In the genomic region with DNA sequence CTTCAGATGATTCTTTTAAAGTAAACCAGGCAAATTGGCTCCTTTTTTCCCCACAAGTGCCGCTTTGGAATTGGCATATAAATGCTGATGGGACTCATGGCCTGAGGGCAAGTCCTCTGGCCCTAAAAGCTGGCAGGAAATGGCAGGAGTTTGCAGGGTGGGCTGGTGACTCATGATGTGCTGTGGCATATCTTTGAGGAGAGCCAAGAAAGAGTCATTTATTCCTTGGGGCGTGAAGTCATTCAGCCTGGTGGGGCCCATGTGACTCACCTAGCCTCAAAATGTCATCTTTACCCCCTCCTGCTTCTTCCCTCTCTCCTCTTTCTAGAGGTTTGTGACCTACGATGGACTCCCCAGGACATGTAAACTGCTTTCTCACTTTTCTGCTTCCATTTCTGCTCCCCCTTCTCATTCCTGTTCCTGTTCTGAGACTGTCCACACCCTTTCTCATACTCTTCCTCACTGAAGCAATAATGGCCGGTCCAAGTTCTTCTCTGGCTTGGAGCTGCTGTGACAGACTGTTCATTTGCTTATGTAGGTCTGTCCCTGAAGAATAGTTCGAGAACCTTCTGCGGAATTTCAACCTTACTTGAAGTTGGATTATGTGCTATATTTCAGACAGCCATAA, we compare ENCODE assay signal across 1 cellular context.
TF ChIP-seq lines count a peak whose summit lies in the region.

No MANE protein-coding gene starts in this region.

TF ChIP-seq in WTC11, 78 proteins besides CTCF, POLR2A, EP300 and RAD21 (continued from another document):
- TF ChIP-seq, protein P1, sequence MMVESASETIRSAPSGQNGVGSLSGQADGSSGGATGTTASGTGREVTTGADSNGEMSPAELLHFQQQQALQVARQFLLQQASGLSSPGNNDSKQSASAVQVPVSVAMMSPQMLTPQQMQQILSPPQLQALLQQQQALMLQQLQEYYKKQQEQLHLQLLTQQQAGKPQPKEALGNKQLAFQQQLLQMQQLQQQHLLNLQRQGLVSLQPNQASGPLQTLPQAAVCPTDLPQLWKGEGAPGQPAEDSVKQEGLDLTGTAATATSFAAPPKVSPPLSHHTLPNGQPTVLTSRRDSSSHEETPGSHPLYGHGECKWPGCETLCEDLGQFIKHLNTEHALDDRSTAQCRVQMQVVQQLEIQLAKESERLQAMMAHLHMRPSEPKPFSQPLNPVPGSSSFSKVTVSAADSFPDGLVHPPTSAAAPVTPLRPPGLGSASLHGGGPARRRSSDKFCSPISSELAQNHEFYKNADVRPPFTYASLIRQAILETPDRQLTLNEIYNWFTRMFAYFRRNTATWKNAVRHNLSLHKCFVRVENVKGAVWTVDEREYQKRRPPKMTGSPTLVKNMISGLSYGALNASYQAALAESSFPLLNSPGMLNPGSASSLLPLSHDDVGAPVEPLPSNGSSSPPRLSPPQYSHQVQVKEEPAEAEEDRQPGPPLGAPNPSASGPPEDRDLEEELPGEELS (CRISPR knock-in tag; IDR thresholded peaks at IDR 0.05), result no peak
- TF ChIP-seq, protein P2, sequence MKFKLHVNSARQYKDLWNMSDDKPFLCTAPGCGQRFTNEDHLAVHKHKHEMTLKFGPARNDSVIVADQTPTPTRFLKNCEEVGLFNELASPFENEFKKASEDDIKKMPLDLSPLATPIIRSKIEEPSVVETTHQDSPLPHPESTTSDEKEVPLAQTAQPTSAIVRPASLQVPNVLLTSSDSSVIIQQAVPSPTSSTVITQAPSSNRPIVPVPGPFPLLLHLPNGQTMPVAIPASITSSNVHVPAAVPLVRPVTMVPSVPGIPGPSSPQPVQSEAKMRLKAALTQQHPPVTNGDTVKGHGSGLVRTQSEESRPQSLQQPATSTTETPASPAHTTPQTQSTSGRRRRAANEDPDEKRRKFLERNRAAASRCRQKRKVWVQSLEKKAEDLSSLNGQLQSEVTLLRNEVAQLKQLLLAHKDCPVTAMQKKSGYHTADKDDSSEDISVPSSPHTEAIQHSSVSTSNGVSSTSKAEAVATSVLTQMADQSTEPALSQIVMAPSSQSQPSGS (CRISPR knock-in tag; IDR thresholded peaks at IDR 0.05; ENCODE audit: borderline replicate concordance, low read depth), result no peak
- TF ChIP-seq, protein P3, sequence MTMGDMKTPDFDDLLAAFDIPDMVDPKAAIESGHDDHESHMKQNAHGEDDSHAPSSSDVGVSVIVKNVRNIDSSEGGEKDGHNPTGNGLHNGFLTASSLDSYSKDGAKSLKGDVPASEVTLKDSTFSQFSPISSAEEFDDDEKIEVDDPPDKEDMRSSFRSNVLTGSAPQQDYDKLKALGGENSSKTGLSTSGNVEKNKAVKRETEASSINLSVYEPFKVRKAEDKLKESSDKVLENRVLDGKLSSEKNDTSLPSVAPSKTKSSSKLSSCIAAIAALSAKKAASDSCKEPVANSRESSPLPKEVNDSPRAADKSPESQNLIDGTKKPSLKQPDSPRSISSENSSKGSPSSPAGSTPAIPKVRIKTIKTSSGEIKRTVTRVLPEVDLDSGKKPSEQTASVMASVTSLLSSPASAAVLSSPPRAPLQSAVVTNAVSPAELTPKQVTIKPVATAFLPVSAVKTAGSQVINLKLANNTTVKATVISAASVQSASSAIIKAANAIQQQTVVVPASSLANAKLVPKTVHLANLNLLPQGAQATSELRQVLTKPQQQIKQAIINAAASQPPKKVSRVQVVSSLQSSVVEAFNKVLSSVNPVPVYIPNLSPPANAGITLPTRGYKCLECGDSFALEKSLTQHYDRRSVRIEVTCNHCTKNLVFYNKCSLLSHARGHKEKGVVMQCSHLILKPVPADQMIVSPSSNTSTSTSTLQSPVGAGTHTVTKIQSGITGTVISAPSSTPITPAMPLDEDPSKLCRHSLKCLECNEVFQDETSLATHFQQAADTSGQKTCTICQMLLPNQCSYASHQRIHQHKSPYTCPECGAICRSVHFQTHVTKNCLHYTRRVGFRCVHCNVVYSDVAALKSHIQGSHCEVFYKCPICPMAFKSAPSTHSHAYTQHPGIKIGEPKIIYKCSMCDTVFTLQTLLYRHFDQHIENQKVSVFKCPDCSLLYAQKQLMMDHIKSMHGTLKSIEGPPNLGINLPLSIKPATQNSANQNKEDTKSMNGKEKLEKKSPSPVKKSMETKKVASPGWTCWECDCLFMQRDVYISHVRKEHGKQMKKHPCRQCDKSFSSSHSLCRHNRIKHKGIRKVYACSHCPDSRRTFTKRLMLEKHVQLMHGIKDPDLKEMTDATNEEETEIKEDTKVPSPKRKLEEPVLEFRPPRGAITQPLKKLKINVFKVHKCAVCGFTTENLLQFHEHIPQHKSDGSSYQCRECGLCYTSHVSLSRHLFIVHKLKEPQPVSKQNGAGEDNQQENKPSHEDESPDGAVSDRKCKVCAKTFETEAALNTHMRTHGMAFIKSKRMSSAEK (CRISPR knock-in tag; IDR thresholded peaks at IDR 0.05; ENCODE audit: borderline replicate concordance), result no peak
